Comparison of ENCODE assay signal across 1 cellular context in genomic region chr4:82047731-82048130, GRCh38.
TF ChIP-seq lines count a peak whose summit lies in the region.

No MANE protein-coding gene starts in this region.

TF ChIP-seq in GM23338, 12 proteins besides CTCF, POLR2A, EP300 and RAD21 (continued from another document):
- TF ChIP-seq ZNF462 (CRISPR knock-in tag; IDR thresholded peaks at IDR 0.05) (no peak), POLR2AphosphoS5 (IDR thresholded peaks at IDR 0.05; ENCODE audit: low read depth) (no peak)
